27 cellular contexts compared by ENCODE assay signal in the genomic region with DNA sequence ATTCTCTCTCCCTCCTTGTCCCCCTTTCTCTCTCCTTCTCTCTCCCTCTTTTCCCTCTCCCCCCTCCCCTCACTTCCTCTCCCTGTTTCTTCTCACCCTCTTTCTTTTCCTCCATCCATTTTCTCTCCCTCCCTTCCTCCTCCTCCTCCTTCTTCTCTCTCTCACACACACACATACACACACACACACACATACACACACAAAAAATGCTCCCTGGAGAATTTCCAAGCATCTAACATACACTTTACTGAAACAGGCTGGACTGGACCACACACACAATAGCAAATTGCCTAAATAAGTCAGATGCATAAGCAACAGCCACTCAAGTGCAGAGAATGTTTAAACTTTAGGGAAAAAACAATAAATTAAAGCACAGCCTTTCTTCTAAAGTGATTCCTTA.
"Had no signal": no experiment of that assay in that cellular context is flagged by ENCODE, and none has a peak within 500 bp of the region (broad histone marks: within the 10 kb centered on the region; RNA-seq: fewer than 3 reads in every experiment).

No MANE protein-coding gene starts in this region.

- H3K9me3 Mint-ChIP-seq: mesothelial cell of epicardium, natural killer cell had no signal

- DNase-seq: hippocampal formation; kidney glomerular epithelial cell; left cardiac atrium; left ventricle myocardium inferior; mesendoderm; naive B cell; natural killer cell; nucleus accumbens; pancreas; posterior cingulate gyrus; retina; right cardiac atrium; sigmoid colon; small intestine; spleen; stimulated activated CD4-positive, alpha-beta T cell treated with anti-CD3 and anti-CD28 coated beads, Interleukin-4, amount 100 ng/mL, for 24 hours; stimulated activated naive CD4-positive, alpha-beta T cell; tibial artery; upper lobe of left lung had no signal

- ATAC-seq: left cardiac atrium; natural killer cell; pancreas; right cardiac atrium; stimulated activated effector memory CD8-positive, alpha-beta T cell treated with anti-CD3 and anti-CD28 coated beads, Interleukin-12 subunit alpha, Interleukin-12 subunit beta, amount 100 ng/mL, for 72 hours had no signal

- H3K27me3 Mint-ChIP-seq: naive B cell; stimulated activated naive CD8-positive, alpha-beta T cell treated with anti-CD3 and anti-CD28 coated beads, Interleukin-15, Interleukin-2, amounts not matched to agents 100 ng/mL and 50 ng/mL, for 24 hours had no signal

- H3K4me3 Mint-ChIP-seq: mesothelial cell of epicardium; natural killer cell; stimulated activated effector memory CD8-positive, alpha-beta T cell treated with anti-CD3 and anti-CD28 coated beads, Interleukin-12 subunit alpha, Interleukin-12 subunit beta, amount 100 ng/mL, for 72 hours; stimulated activated naive CD8-positive, alpha-beta T cell treated with anti-CD3 and anti-CD28 coated beads, Interleukin-15, Interleukin-2, amounts not matched to agents 100 ng/mL and 50 ng/mL, for 24 hours had no signal

- H3K9me3 ChIP-seq: pancreas, prostate gland, sigmoid colon, suprapubic skin, thoracic aorta, tibial artery, upper lobe of left lung, vagina had no signal

- H3K36me3 Mint-ChIP-seq: mesothelial cell of epicardium; naive B cell; natural killer cell; stimulated activated effector memory CD8-positive, alpha-beta T cell treated with anti-CD3 and anti-CD28 coated beads, Interleukin-12 subunit alpha, Interleukin-12 subunit beta, amount 100 ng/mL, for 72 hours had no signal

- H3K27ac ChIP-seq: left ventricle myocardium inferior, pancreas, prostate gland, sigmoid colon, spleen, suprapubic skin, thoracic aorta, tibial artery, upper lobe of left lung, vagina had no signal

- H3K4me1 Mint-ChIP-seq: naive B cell; natural killer cell; stimulated activated effector memory CD8-positive, alpha-beta T cell treated with anti-CD3 and anti-CD28 coated beads, Interleukin-12 subunit alpha, Interleukin-12 subunit beta, amount 100 ng/mL, for 72 hours had no signal

- H3K4me1 ChIP-seq: left ventricle myocardium inferior, pancreas, prostate gland, spleen, tibial artery, upper lobe of left lung, vagina had no signal

- H3K27ac Mint-ChIP-seq: mesothelial cell of epicardium; naive B cell; natural killer cell; stimulated activated effector memory CD8-positive, alpha-beta T cell treated with anti-CD3 and anti-CD28 coated beads, Interleukin-12 subunit alpha, Interleukin-12 subunit beta, amount 100 ng/mL, for 72 hours; stimulated activated naive CD8-positive, alpha-beta T cell treated with anti-CD3 and anti-CD28 coated beads, Interleukin-15, Interleukin-2, amounts not matched to agents 100 ng/mL and 50 ng/mL, for 24 hours had no signal

- H3K36me3 ChIP-seq: left ventricle myocardium inferior, pancreas, prostate gland, sigmoid colon, spleen, suprapubic skin, thoracic aorta, tibial artery, upper lobe of left lung, vagina had no signal

- H3K4me3 ChIP-seq: left ventricle myocardium inferior, lung, pancreas, prostate gland, sigmoid colon, spleen, suprapubic skin, thoracic aorta, tibial artery, upper lobe of left lung, vagina had no signal

- H3K27me3 ChIP-seq: pancreas, sigmoid colon, spleen, suprapubic skin, tibial artery, upper lobe of left lung, vagina had no signal
